ENCODE assay signal across 33 cellular contexts in the genomic region with DNA sequence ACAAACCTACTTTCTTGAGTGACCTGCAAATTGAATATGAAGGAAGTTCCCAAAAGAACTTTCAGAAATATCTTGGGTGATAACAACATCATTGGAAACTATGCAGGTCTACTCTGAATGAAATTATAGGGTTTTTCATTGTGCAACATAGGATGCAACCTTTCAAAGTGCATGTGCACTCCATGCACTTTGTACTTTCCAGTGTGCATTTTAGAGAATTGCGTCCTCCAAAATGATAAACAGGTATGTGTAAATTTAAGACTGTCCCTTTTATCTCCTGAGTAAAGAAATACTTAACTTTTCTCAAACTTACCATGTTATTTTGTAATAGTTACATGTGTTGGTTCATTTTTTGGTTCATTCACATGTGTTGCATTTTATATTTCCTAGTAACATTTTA. TPM values are rescaled to one million over a fixed set of nuclear protein-coding genes. Genes with fewer than 3 reads are reported as not detected.
"Had no signal": no experiment of that assay in that cellular context is flagged by ENCODE, and none has a peak within 500 bp of the region (broad histone marks: within the 10 kb centered on the region; RNA-seq: fewer than 3 reads in every experiment).

No MANE protein-coding gene starts in this region.

- H3K4me2 ChIP-seq: neural progenitor cell, smooth muscle cell had no signal

- H2AFZ ChIP-seq: neural progenitor cell, parathyroid adenoma had no signal

- H3K79me2 ChIP-seq: parathyroid adenoma had no signal

- H3K4me1 ChIP-seq: neural progenitor cell, suprapubic skin, testis, upper lobe of right lung had no signal

- H3K9me3 ChIP-seq: ovary, psoas muscle, spleen, suprapubic skin, testis, tibial artery, transverse colon, upper lobe of right lung, uterus had no signal

- DNase-seq: natural killer cell; occipital lobe; ovary; posterior cingulate gyrus; psoas muscle; right cardiac atrium; spleen; stimulated activated CD4-positive, alpha-beta T cell treated with anti-CD3 and anti-CD28 coated beads, Interleukin-12 subunit alpha, Interleukin-12 subunit beta, amount 100 ng/mL, for 4 hours; stimulated activated CD4-positive, alpha-beta T cell treated with anti-CD3 and anti-CD28 coated beads, Interleukin-1b, Interleukin-23, amount 100 ng/mL, for 48 hours; stimulated activated CD4-positive, alpha-beta T cell treated with anti-CD3 and anti-CD28 coated beads, Interleukin-4, amount 100 ng/mL, for 1 hour; stimulated activated CD4-positive, alpha-beta T cell treated with anti-CD3 and anti-CD28 coated beads, Interleukin-4, amount 100 ng/mL, for 4 hours; stimulated activated CD8-positive, alpha-beta memory T cell treated with anti-CD3 and anti-CD28 coated beads, Interleukin-4, amount 100 ng/mL, for 48 hours; stimulated activated naive CD4-positive, alpha-beta T cell; stimulated activated naive CD8-positive, alpha-beta T cell treated with anti-CD3 and anti-CD28 coated beads, Interleukin-15, amount 100 ng/mL, for 72 hours; stimulated activated naive CD8-positive, alpha-beta T cell treated with anti-CD3 and anti-CD28 coated beads, Interleukin-15, Interleukin-2, amounts not matched to agents 100 U/mL and 50 U/mL, for 24 hours; substantia nigra; testis; tibial artery; transverse colon; upper lobe of right lung; uterus had no signal

- H3K4me3 ChIP-seq: neural progenitor cell, ovary, psoas muscle, skin epidermis, smooth muscle cell, spleen, suprapubic skin, testis, tibial artery, transverse colon, upper lobe of right lung, uterus had no signal

- H3K36me3 ChIP-seq: ovary, uterus had no signal

- H3K27ac ChIP-seq: neural progenitor cell, ovary, parathyroid adenoma, psoas muscle, skin epidermis, spleen, suprapubic skin, testis, tibial artery, transverse colon, upper lobe of right lung, uterus had no signal

- ATAC-seq: natural killer cell; right cardiac atrium; sciatic nerve; stimulated activated memory B cell treated with anti-CD40 and anti-IgM and Interleukin-4, amounts not matched to agents 10 μg/mL and 1 μg/mL and 100 μg/mL, for 72 hours; stimulated activated naive CD8-positive, alpha-beta T cell treated with anti-CD3 and anti-CD28 coated beads, Interleukin-15, amount 100 ng/mL, for 72 hours; stimulated activated naive CD8-positive, alpha-beta T cell treated with anti-CD3 and anti-CD28 coated beads, Interleukin-15, Interleukin-2, amounts not matched to agents 100 U/mL and 50 U/mL, for 24 hours; upper lobe of right lung had no signal

- H3K27me3 ChIP-seq: neural progenitor cell, ovary, spleen, suprapubic skin, testis, tibial artery, transverse colon, upper lobe of right lung, uterus had no signal

- H3K9ac ChIP-seq: neural progenitor cell, parathyroid adenoma had no signal

RNA-seq across cellular contexts. Expression of a gene that starts 16.9 kb away (rescaled TPM):
- total RNA-seq: natural killer cell, occipital lobe, osteoblast, ovary, progenitor cell of endocrine pancreas, psoas muscle, renal cortical epithelial cell, right cardiac atrium, sciatic nerve, smooth muscle cell, spleen, suprapubic skin, testis, upper lobe of right lung, urinary bladder, uterus had no signal
- polyA plus RNA-seq: neural cell, ovary, psoas muscle, right cardiac atrium, spleen had no signal
